Comparison of ENCODE assay signal across 17 cellular contexts in the genomic region with DNA sequence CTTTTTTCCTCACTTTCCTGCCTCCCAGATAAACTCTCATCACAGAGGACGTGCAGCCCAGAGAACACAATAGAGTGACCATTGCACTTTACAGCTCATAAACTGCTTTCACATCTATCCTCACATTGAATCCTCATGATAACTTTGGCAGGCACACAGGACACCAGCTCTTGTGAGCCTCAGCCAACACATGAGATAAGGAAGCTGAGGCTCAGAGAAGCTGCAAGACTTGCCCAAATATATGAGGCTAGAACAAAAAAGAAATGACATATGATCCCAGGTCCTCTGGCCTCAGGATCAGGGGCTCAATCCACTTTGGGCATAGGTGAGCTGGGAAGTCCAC.
DNase-seq lines count a peak whose midpoint lies in the region; ATAC-seq and TF ChIP-seq lines count a peak whose summit lies in the region.
"Had no signal": no experiment of that assay in that cellular context is flagged by ENCODE, and none has a peak within 500 bp of the region (broad histone marks: within the 10 kb centered on the region; RNA-seq: fewer than 3 reads in every experiment).

No MANE protein-coding gene starts in this region.

- in situ Hi-C loops in IMR-90 (cut with MboI; ENCODE audit: low sequenced_read_pairs) = no loop called here

- WGBS in IMR-90 (ENCODE audit: extremely low coverage in 2 of 2, insufficient read length in 1 of 2), 2 experiments = no CpG with 5 or more reads among the region's 1 CpG
- 16% methylated on average over 1 of the region's 1 CpG for WGBS in esophagus muscularis mucosa
- WGBS in mesenchymal stem cell = 10% methylated on average over 1 of the region's 1 CpG
- whole genome bisulfite sequencing in testis, 2 donors = 33 to 45% methylated on average over 1 of the region's 1 CpG
- WGBS in thyroid gland, 2 donors = 19 to 30% methylated on average over 1 of the region's 1 CpG

- H2AK9ac ChIP-seq in IMR-90 (replicated peaks; ENCODE audit: low read depth, low read length, poor library complexity) = peak overlapping the region; percentile 11

- H2BK15ac ChIP-seq in IMR-90 (ENCODE audit: low read depth, low read length) = no peak overlapping the region; the same call in 2 of the 3 replicates
- no peak overlapping the region for H2BK15ac ChIP-seq in mesenchymal stem cell (ENCODE audit: low read depth, poor library complexity, severe bottlenecking)

- peak overlapping the region; percentile 32; the same call in 1 of the 2 replicates for H2BK20ac ChIP-seq in IMR-90 (ENCODE audit: low read depth, low read length)

- peaks cover 8% of the 10 kb centered on the region; the same call in 1 of the 2 replicates for H3K9me1 ChIP-seq in IMR-90 (ENCODE audit: insufficient read depth, low read length)

- H4K8ac ChIP-seq in IMR-90 (ENCODE audit: low read depth in 2 of 2, low read length in 2 of 2) (peak overlapping the region in 1 of 2 experiments; percentile 38; a peak in 1 of 4 replicates), mesenchymal stem cell (ENCODE audit: low read length) (no peak overlapping the region)

- H3K4me2 ChIP-seq in IMR-90 (ENCODE audit: low read depth, low read length) (no peak overlapping the region; the same call in 1 of the 2 replicates), mesenchymal stem cell (ENCODE audit: low read length, poor library complexity, severe bottlenecking) (no peak overlapping the region)

- TF ChIP-seq EP300 in esophagus muscularis mucosa (IDR thresholded peaks at IDR 0.05) = no peak

- no peak for TF ChIP-seq RAD21 in IMR-90 (IDR thresholded peaks at IDR 0.05; ENCODE audit: low read length)

- no peak overlapping the region for H2BK12ac ChIP-seq in mesenchymal stem cell (ENCODE audit: low read length in 2 of 2)

- intact Hi-C loops in IMR-90 (cut with micrococcal nuclease) (loop anchor here (5.0 kb wide), 1 partner anchor 85 kb away; the partner anchor contains the start of gene CPEB2), esophagus muscularis mucosa (cut with DNase I) (loop anchor here (5.0 kb wide), 1 partner anchor 65 kb away; no protein-coding TSS in a partner anchor), testis (cut with DNase I; ENCODE audit: low total_unique reads) (no loop called here), thyroid gland (cut with DNase I) (no loop called here)

- TF ChIP-seq CTCF in IMR-90 (conservative IDR thresholded peaks at IDR 0.05; ENCODE audit: low read depth, low read length) = no peak
- no peak for TF ChIP-seq CTCF in esophagus muscularis mucosa (IDR thresholded peaks at IDR 0.05)
- no peak for TF ChIP-seq CTCF in testis (IDR thresholded peaks at IDR 0.05)
- no peak for TF ChIP-seq CTCF in thyroid gland (IDR thresholded peaks at IDR 0.05)

- POLR2A ChIA-PET in IMR-90 (lab: Charles Lee; ENCODE audit: unreplicated experiment) = no interaction called here

- H2AK5ac ChIP-seq in IMR-90 (ENCODE audit: low read depth, low read length) = peak overlapping the region; percentile 31; the same call in 1 of the 2 replicates
- H2AK5ac ChIP-seq in mesenchymal stem cell (ENCODE audit: low read length, severe bottlenecking) = no peak overlapping the region

- CTCF ChIA-PET in IMR-90 (lab: Yijun Ruan, JAX) = no interaction called here

- ATAC-seq in IMR-90 (ENCODE audit: low read depth) (no peak), GM21515 (IDR thresholded peaks at IDR 0.05; ENCODE audit: unreplicated experiment) (no peak)
- ATAC-seq: K562; stimulated activated effector memory CD8-positive, alpha-beta T cell treated with anti-CD3 and anti-CD28 coated beads, Interleukin-12 subunit alpha, Interleukin-12 subunit beta, amount 100 ng/mL, for 72 hours had no signal

- H4K20me1 ChIP-seq in IMR-90 (ENCODE audit: insufficient read depth, low read length) = no peaks in the 10 kb centered on the region

- no peak overlapping the region for H3K27ac ChIP-seq in IMR-90 (ENCODE audit: insufficient read depth, low read length)
- peak overlapping the region in 3 of 4 donors; percentile 58 to 64 (median 61) for H3K27ac ChIP-seq in esophagus muscularis mucosa (replicated peaks in 1 of 4)
- H3K27ac ChIP-seq in mesenchymal stem cell (ENCODE audit: low read length, poor library complexity, severe bottlenecking) = peak overlapping the region; percentile 14
- no peak overlapping the region for H3K27ac ChIP-seq in testis
- H3K27ac ChIP-seq in thyroid gland = no peak overlapping the region
- H3K27ac ChIP-seq: cardiac muscle cell, transverse colon had no signal

- peak; percentile 12 for DNase-seq in Ammon's horn (ENCODE audit: low spot score)
- no peak for DNase-seq in IMR-90
- DNase-seq in esophagus muscularis mucosa (ENCODE audit: extremely low spot score) = no peak
- no peak for DNase-seq in mesenchymal stem cell
- DNase-seq in testis = no peak
- DNase-seq in NCI-H510A (lab: John Stamatoyannopoulos, UW) = no peak
- DNase-seq in thyroid gland = no peak
- DNase-seq: activated CD4-positive, CD25-positive, alpha-beta regulatory T cell; DMS153; GOT3; NCI-H1048; NCI-H510A treated with DMSO at 0.1 percent for 48 hours; transverse colon had no signal

- H3K4ac ChIP-seq in IMR-90 (ENCODE audit: low read depth, low read length) (peak overlapping the region; percentile 47), mesenchymal stem cell (ENCODE audit: low read depth in 1 of 2, low read length in 2 of 2) (no peak overlapping the region)

- no peak for TF ChIP-seq POLR2A in IMR-90 (IDR thresholded peaks at IDR 0.05; ENCODE audit: low read depth, low read length)
- TF ChIP-seq POLR2A in esophagus muscularis mucosa (IDR thresholded peaks at IDR 0.05; ENCODE audit: low read depth) = no peak
- TF ChIP-seq POLR2A in testis (IDR thresholded peaks at IDR 0.05) = no peak
- no peak for TF ChIP-seq POLR2A in thyroid gland (IDR thresholded peaks at IDR 0.05)

- H3K9ac ChIP-seq in IMR-90 (ENCODE audit: low read depth, low read length) (no peak overlapping the region), mesenchymal stem cell (ENCODE audit: low read length) (peak overlapping the region; percentile 63)

- H3K79me1 ChIP-seq in IMR-90 (ENCODE audit: low read depth in 1 of 2, low read length in 2 of 2) (no peaks in the 10 kb centered on the region), mesenchymal stem cell (replicated peaks; ENCODE audit: low read length, poor library complexity, severe bottlenecking) (no peaks in the 10 kb centered on the region)

- H2BK120ac ChIP-seq in IMR-90 (ENCODE audit: low read depth, low read length) = peak overlapping the region; percentile 73
- H2BK120ac ChIP-seq in mesenchymal stem cell (ENCODE audit: low read depth, low read length) = no peak overlapping the region

- H3K14ac ChIP-seq in IMR-90 (replicated peaks; ENCODE audit: low read depth, low read length) = no peak overlapping the region
- H3K14ac ChIP-seq in mesenchymal stem cell (ENCODE audit: low read length in 2 of 2) = no peak overlapping the region

- H3K27me3 ChIP-seq in IMR-90 (ENCODE audit: control insufficient read depth, insufficient read depth, low read length) = no peaks in the 10 kb centered on the region; the same call in 1 of the 2 replicates
- no peaks in the 10 kb centered on the region for H3K27me3 ChIP-seq in esophagus muscularis mucosa
- H3K27me3 ChIP-seq in mesenchymal stem cell (ENCODE audit: control insufficient read depth in 1 of 2, insufficient read depth in 1 of 2, low read length in 2 of 2) = no peaks in the 10 kb centered on the region
- no peaks in the 10 kb centered on the region for H3K27me3 ChIP-seq in testis
- no peaks in the 10 kb centered on the region for H3K27me3 ChIP-seq in thyroid gland
- H3K27me3 ChIP-seq: cardiac muscle cell, transverse colon had no signal

- no peaks in the 10 kb centered on the region for H3K9me3 ChIP-seq in IMR-90 (ENCODE audit: control insufficient read depth, insufficient read depth, low read length)
- H3K9me3 ChIP-seq in esophagus muscularis mucosa = no peaks in the 10 kb centered on the region
- H3K9me3 ChIP-seq in mesenchymal stem cell (ENCODE audit: control insufficient read depth, low read length) = no peaks in the 10 kb centered on the region
- H3K9me3 ChIP-seq in testis = no peaks in the 10 kb centered on the region
- H3K9me3 ChIP-seq in thyroid gland = no peaks in the 10 kb centered on the region
- H3K9me3 ChIP-seq: transverse colon had no signal

- H2BK5ac ChIP-seq in IMR-90 (ENCODE audit: low read depth, low read length, poor library complexity, severe bottlenecking) = no peak overlapping the region
- no peak overlapping the region for H2BK5ac ChIP-seq in mesenchymal stem cell (ENCODE audit: low read depth, low read length, poor library complexity, severe bottlenecking)

- H3K18ac ChIP-seq in IMR-90 (ENCODE audit: low read depth, low read length) (peak overlapping the region; percentile 18; the same call in 1 of the 2 replicates), mesenchymal stem cell (ENCODE audit: low read depth in 1 of 2, low read length in 2 of 2) (no peak overlapping the region)

- H3K23ac ChIP-seq in IMR-90 (ENCODE audit: low read depth, low read length) = no peak overlapping the region
- no peak overlapping the region for H3K23ac ChIP-seq in mesenchymal stem cell (ENCODE audit: low read length in 2 of 2)

- H3K4me1 ChIP-seq in IMR-90 (ENCODE audit: control insufficient read depth, insufficient read depth, low read length) (peaks cover 5% of the 10 kb centered on the region), esophagus muscularis mucosa (peaks cover 10 to 26% (median 24%) of the 10 kb centered on the region in 4 donors), mesenchymal stem cell (ENCODE audit: control insufficient read depth, insufficient read depth, low read depth, low read length) (peaks cover 10% of the 10 kb centered on the region), testis (no peaks in the 10 kb centered on the region), thyroid gland (no peaks in the 10 kb centered on the region)

- BruUV-seq in IMR-90 (replicated peaks; lab: Mats Ljungman, UMichigan) = no TSS peak

- no peak overlapping the region for H4K5ac ChIP-seq in IMR-90 (ENCODE audit: low read depth, low read length)

- H4K91ac ChIP-seq in IMR-90 (ENCODE audit: insufficient read depth, low read depth, low read length) (no peak overlapping the region), mesenchymal stem cell (ENCODE audit: low read length) (no peak overlapping the region)

- H3K36me3 ChIP-seq in IMR-90 (ENCODE audit: control insufficient read depth, insufficient read depth, low read length) (no peaks in the 10 kb centered on the region), esophagus muscularis mucosa (no peaks in the 10 kb centered on the region), mesenchymal stem cell (ENCODE audit: control insufficient read depth in 1 of 2, insufficient read depth in 2 of 2, low read depth in 1 of 2, low read length in 2 of 2) (no peaks in the 10 kb centered on the region), testis (ENCODE audit: low read depth, missing control alignments) (no peaks in the 10 kb centered on the region), thyroid gland (no peaks in the 10 kb centered on the region)
- H3K36me3 ChIP-seq: cardiac muscle cell, transverse colon had no signal

- dilution Hi-C loops in IMR-90 (cut with HindIII; ENCODE audit: low sequenced_read_pairs, unreplicated experiment) = no loop called here

- H3K56ac ChIP-seq in IMR-90 (ENCODE audit: extremely low read depth, insufficient read depth, low read length) = no peak overlapping the region

- peak overlapping the region; percentile 11 for H2AFZ ChIP-seq in IMR-90 (replicated peaks; ENCODE audit: low read length, poor library complexity)
- H2AFZ ChIP-seq in mesenchymal stem cell (ENCODE audit: low read depth, low read length) = no peak overlapping the region

- H3K4me3 ChIP-seq in IMR-90 (ENCODE audit: insufficient read depth, low read depth, low read length) (no peak overlapping the region), esophagus muscularis mucosa (no peak overlapping the region), mesenchymal stem cell (ENCODE audit: insufficient read depth in 1 of 2, low read depth in 1 of 2, low read length in 2 of 2) (no peak overlapping the region), testis (no peak overlapping the region), thyroid gland (replicated peaks in 1 of 3) (no peak overlapping the region)
- H3K4me3 ChIP-seq: cardiac muscle cell, K562, transverse colon had no signal

Comparison
In these comparisons a context has a peak if more than half of its experiments do, and no peak if none do; other contexts are left out.
1. H3K27ac ChIP-seq: peak in esophagus muscularis mucosa (3 of 4) and mesenchymal stem cell (single experiment); none in IMR-90 (single experiment), testis (0 of 2) and thyroid gland (0 of 3).
2. intact Hi-C loops: an anchor here in IMR-90 (5.0 kb wide) and esophagus muscularis mucosa (5.0 kb wide); none called in testis and thyroid gland.